ENCODE assay signal across 1 cellular context in the genomic region with DNA sequence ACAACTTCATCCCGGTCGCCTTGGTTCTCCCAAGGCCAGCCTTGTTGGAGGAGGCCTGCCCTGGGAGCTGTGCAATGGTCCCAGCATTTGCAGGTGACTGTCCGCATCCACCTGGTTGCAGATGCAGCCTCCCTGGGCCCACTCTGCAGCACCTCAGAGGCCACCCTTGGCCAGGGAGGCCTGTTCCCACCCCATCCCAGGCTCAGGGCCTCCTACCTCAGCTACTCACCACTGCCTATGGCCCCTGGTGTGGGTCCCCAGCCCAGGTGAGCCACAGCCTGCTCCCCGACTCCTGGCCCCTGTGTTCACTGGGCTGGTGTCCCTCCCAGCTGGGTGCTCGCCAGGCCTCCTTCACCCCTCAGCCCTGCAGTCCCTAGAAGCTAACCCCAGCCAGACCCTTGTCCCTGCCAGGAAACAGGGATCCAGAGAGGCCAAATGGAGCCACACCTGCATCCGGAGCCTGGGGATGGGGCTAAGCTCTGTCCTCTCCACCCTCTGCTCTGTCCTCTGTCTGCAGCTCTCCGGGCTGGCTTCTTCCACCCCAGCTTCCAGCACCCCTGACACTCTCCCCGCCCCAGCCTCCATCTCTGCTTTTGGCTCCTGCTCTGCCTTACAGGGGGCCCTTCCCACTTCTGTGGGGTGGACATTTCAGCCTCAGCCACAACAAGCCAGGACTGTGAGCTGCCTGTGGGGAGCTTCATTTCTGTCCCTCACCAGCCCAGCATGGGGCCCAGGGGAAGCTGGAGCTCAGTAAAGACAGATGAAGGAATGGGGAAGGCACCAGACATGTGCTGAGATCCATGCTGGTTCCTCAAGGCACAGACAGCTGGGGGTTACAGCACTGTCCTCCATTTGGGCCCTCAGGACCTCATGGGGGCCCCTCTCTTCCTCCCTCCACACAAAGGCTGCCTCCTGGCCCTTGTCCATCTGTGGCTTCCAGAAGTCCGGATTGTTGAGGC.
TF ChIP-seq lines count a peak whose summit lies in the region.

No MANE protein-coding gene starts in this region.

TF ChIP-seq in IMR-90, 13 proteins besides CTCF, POLR2A, EP300 and RAD21:
- TF ChIP-seq CHD1 (IDR thresholded peaks at IDR 0.05; ENCODE audit: low read depth, low read length) = no peak
- no peak for TF ChIP-seq SMC3 (IDR thresholded peaks at IDR 0.05; ENCODE audit: low read depth, low read length)
- TF ChIP-seq, protein P1, sequence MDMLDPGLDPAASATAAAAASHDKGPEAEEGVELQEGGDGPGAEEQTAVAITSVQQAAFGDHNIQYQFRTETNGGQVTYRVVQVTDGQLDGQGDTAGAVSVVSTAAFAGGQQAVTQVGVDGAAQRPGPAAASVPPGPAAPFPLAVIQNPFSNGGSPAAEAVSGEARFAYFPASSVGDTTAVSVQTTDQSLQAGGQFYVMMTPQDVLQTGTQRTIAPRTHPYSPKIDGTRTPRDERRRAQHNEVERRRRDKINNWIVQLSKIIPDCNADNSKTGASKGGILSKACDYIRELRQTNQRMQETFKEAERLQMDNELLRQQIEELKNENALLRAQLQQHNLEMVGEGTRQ (IDR thresholded peaks at IDR 0.05; ENCODE audit: low read depth, low read length) = no peak
- TF ChIP-seq BHLHE40 (IDR thresholded peaks at IDR 0.05; ENCODE audit: low read depth, low read length) = no peak
- TF ChIP-seq MAFK (IDR thresholded peaks at IDR 0.05; ENCODE audit: low read depth, low read length) = no peak
- no peak for TF ChIP-seq MAZ (IDR thresholded peaks at IDR 0.05; ENCODE audit: borderline replicate concordance, low read depth, low read length)
- TF ChIP-seq CEBPB (IDR thresholded peaks at IDR 0.05; ENCODE audit: low read depth, low read length) = no peak
- no peak for TF ChIP-seq RFX5 (IDR thresholded peaks at IDR 0.05; ENCODE audit: low read depth, low read length)
- no peak for TF ChIP-seq MXI1 (IDR thresholded peaks at IDR 0.05; ENCODE audit: borderline replicate concordance, low read depth, low read length)
- no peak for TF ChIP-seq FOS (IDR thresholded peaks at IDR 0.05; ENCODE audit: low read depth, low read length)
- no peak for TF ChIP-seq NFE2L2 (IDR thresholded peaks at IDR 0.05; ENCODE audit: low read depth, low read length)
- no peak for TF ChIP-seq RCOR1 (IDR thresholded peaks at IDR 0.05; ENCODE audit: insufficient replicate concordance, low read length)
- TF ChIP-seq, protein P2, sequence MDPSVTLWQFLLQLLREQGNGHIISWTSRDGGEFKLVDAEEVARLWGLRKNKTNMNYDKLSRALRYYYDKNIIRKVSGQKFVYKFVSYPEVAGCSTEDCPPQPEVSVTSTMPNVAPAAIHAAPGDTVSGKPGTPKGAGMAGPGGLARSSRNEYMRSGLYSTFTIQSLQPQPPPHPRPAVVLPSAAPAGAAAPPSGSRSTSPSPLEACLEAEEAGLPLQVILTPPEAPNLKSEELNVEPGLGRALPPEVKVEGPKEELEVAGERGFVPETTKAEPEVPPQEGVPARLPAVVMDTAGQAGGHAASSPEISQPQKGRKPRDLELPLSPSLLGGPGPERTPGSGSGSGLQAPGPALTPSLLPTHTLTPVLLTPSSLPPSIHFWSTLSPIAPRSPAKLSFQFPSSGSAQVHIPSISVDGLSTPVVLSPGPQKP (IDR thresholded peaks at IDR 0.05; ENCODE audit: borderline replicate concordance, low read depth, low read length) = no peak
